ENCODE assay signal across 18 cellular contexts in the genomic region with DNA sequence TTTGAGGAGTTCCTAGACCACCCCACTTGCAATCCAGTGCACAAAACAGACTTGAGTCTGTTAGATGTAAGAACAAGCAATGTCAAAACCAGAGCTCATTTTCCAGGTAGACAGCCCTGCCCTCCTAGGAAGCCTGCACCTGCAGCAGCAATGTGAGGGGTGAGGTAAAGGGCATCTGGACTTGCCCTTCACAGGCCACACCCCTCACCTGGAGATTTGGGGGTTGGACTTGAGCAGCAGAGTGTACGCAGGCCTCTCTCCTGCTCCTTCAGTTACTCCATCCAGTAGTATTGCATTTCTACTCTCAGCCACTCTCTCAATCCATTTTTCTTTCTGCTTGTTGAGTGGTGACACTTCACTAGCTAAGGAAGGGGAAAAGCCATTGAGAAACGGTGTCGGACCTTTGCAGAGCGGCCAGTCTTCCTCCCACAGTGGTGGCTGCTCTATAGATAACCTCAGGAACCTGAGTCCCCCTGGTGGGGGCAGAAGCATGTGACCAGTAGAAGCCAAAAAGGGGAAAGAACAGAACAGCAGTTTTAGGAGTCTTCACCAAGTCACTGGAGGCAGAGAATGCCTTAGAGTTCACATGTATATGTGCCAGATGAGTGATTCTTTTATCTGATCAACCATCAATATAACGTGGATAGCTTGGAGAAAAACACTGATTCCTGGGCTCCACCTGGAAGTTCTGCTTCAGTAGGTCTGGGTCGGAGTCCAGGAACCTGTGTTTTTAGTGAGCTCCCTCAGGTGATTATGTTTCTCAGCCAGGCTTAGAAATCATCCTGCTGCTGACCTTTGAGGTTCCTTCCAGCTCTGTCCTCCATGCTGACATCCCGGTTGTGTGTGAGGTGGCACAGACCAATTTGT. TPM values are rescaled to one million over a fixed set of nuclear protein-coding genes. Genes with fewer than 3 reads are reported as not detected.
A peak's percentile ranks its signal among the peaks of the same experiment; 100 is the strongest.
DNase-seq lines count a peak whose midpoint lies in the region; ATAC-seq, FAIRE-seq and TF ChIP-seq lines count a peak whose summit lies in the region.
"Had no signal": no experiment of that assay in that cellular context is flagged by ENCODE, and none has a peak within 500 bp of the region (broad histone marks: within the 10 kb centered on the region; RNA-seq: fewer than 3 reads in every experiment).

No MANE protein-coding gene starts in this region.

- H3K27me3 Mint-ChIP-seq in Calu3 (ENCODE audit: unreplicated experiment), result no peaks in the 10 kb centered on the region
- no peaks in the 10 kb centered on the region for H3K27me3 Mint-ChIP-seq in astrocyte (ENCODE audit: low read depth, unreplicated experiment)
- H3K27me3 Mint-ChIP-seq in nephron progenitor cell (ENCODE audit: low read depth, poor library complexity), result no peaks in the 10 kb centered on the region
- H3K27me3 Mint-ChIP-seq: dendritic cell treated with granulocyte-macrophage colony-stimulating factor and Interleukin-4, amounts not matched to agents 40 ng/mL and 50 ng/mL, for 4 days had no signal

- H3K4me1 Mint-ChIP-seq in Calu3 (ENCODE audit: low read depth, unreplicated experiment), result peaks cover 35% of the 10 kb centered on the region
- H3K4me1 Mint-ChIP-seq in astrocyte (ENCODE audit: low read depth, unreplicated experiment), result peaks cover 1% of the 10 kb centered on the region
- H3K4me1 Mint-ChIP-seq in nephron progenitor cell, result peaks cover 20% of the 10 kb centered on the region

- no peak overlapping the region for H3K4me3 Mint-ChIP-seq in Calu3 (ENCODE audit: low read depth, unreplicated experiment)
- no peak overlapping the region for H3K4me3 Mint-ChIP-seq in astrocyte (ENCODE audit: unreplicated experiment)
- no peak overlapping the region for H3K4me3 Mint-ChIP-seq in nephron progenitor cell
- H3K4me3 Mint-ChIP-seq: dendritic cell treated with granulocyte-macrophage colony-stimulating factor and Interleukin-4, amounts not matched to agents 40 ng/mL and 50 ng/mL, for 4 days had no signal

- no peak overlapping the region for H3K4me2 ChIP-seq in astrocyte (ENCODE audit: low read length)
- H3K4me2 ChIP-seq: BLaER1, KMS-11 had no signal

- peaks cover 3% of the 10 kb centered on the region for H3K4me1 ChIP-seq in astrocyte (ENCODE audit: insufficient read depth, low read length)

- DNase-seq in Calu3 (no peak), HTR-8/SVneo (ENCODE audit: insufficient read length, low spot score) (no peak), astrocyte (ENCODE audit: low read depth) (no peak), nephron progenitor cell (no peak), superior temporal gyrus (ENCODE audit: extremely low spot score) (no peak), HEK293T (ENCODE audit: extremely low spot score) (no peak)
- no peak for DNase-seq in stimulated activated naive CD4-positive, alpha-beta T cell treated with Interleukin-2 at 50 U/mL for 16 hours (lab: John Stamatoyannopoulos, UW)
- DNase-seq: activated T-cell treated with anti-CD3 and anti-CD28 coated beads, Interleukin-2, amount 50 U/mL, for 48 hours; amniotic stem cell; EL; NCI-H1930; SW 1271 had no signal

- no peak overlapping the region for H3K27ac ChIP-seq in astrocyte (ENCODE audit: low read depth, low read length)
- H3K27ac ChIP-seq: BLaER1, KMS-11 had no signal

- H3K36me3 ChIP-seq in astrocyte (ENCODE audit: insufficient read depth, low read length), result peaks cover 29% of the 10 kb centered on the region
- H3K36me3 ChIP-seq: prostate gland had no signal

- no peaks in the 10 kb centered on the region for H3K27me3 ChIP-seq in astrocyte (ENCODE audit: insufficient read depth, low read length)
- H3K27me3 ChIP-seq: BLaER1 had no signal

- TF ChIP-seq CTCF in Calu3 (IDR thresholded peaks at IDR 0.05; ENCODE audit: unreplicated experiment) (peak; percentile 52), astrocyte (IDR thresholded peaks at IDR 0.05; ENCODE audit: insufficient read depth, low read depth, low read length) (peak; percentile 10), nephron progenitor cell (IDR thresholded peaks at IDR 0.05) (peak; percentile 15)

- no peak overlapping the region for H3K4me3 ChIP-seq in astrocyte (ENCODE audit: insufficient read depth, low read depth, low read length)
- H3K4me3 ChIP-seq: BLaER1, prostate gland had no signal

- CTCF ChIA-PET in Calu3 (lab: Charles Lee) (interaction anchor here (1.2 to 1.8 kb wide), 2 partner anchors 28 to 292 kb away, joined by 3 to 5 read pairs; no protein-coding TSS in a partner anchor), HEK293T (lab: Yijun Ruan, JAX) (no interaction called here)

- FAIRE-seq in HTR-8/SVneo (lab: Jason Lieb, UNC) (peak; percentile 64), astrocyte (lab: Jason Lieb, UNC) (no peak)
- FAIRE-seq: islet of Langerhans had no signal

- H3K36me3 Mint-ChIP-seq in Calu3 (ENCODE audit: insufficient read depth, unreplicated experiment) (peaks cover 57% of the 10 kb centered on the region), astrocyte (ENCODE audit: low read depth, unreplicated experiment) (peaks cover 11% of the 10 kb centered on the region), nephron progenitor cell (ENCODE audit: low read depth) (peaks cover 35% of the 10 kb centered on the region)

- H3K79me2 ChIP-seq in astrocyte (ENCODE audit: insufficient read depth, low read length), result no peaks in the 10 kb centered on the region

- H3K9me3 ChIP-seq in astrocyte (ENCODE audit: insufficient read depth, low read depth, low read length), result no peaks in the 10 kb centered on the region
- H3K9me3 ChIP-seq: BLaER1, prostate gland had no signal

- POLR2A ChIA-PET in HEK293T (lab: Yijun Ruan, JAX), result interaction anchor here (0.9 kb wide), 1 partner anchor 28 kb away, joined by 4 read pairs; a partner anchor contains a TSS

- intact Hi-C loops in Calu3 (cut with micrococcal nuclease; ENCODE audit: unreplicated experiment), result loop anchor here (5.0 kb wide), 1 partner anchor 33 kb away; no protein-coding TSS in a partner anchor

- no peak overlapping the region for H3K9ac ChIP-seq in astrocyte (ENCODE audit: low read length)
- H3K9ac ChIP-seq: BLaER1, KMS-11 had no signal

- ATAC-seq in HG02759 (IDR thresholded peaks at IDR 0.05; ENCODE audit: unreplicated experiment), result no peak

- no peak overlapping the region for H2AFZ ChIP-seq in astrocyte (ENCODE audit: low read depth, low read length)

- peaks cover 33% of the 10 kb centered on the region for H4K20me1 ChIP-seq in astrocyte (ENCODE audit: insufficient read depth, low read length)

- H3K27ac Mint-ChIP-seq in Calu3 (ENCODE audit: unreplicated experiment) (no peak overlapping the region), astrocyte (ENCODE audit: unreplicated experiment) (no peak overlapping the region), nephron progenitor cell (peak overlapping the region; percentile 66)
- H3K27ac Mint-ChIP-seq: dendritic cell treated with granulocyte-macrophage colony-stimulating factor and Interleukin-4, amounts not matched to agents 40 ng/mL and 50 ng/mL, for 4 days had no signal

- no TSS peak for BruUV-seq in Calu3 (replicated peaks; lab: Mats Ljungman, UMichigan)

- H3K9me3 Mint-ChIP-seq in Calu3 (ENCODE audit: low read depth, unreplicated experiment) (no peaks in the 10 kb centered on the region), astrocyte (ENCODE audit: unreplicated experiment) (no peaks in the 10 kb centered on the region), nephron progenitor cell (no peaks in the 10 kb centered on the region)
- H3K9me3 Mint-ChIP-seq: dendritic cell treated with granulocyte-macrophage colony-stimulating factor and Interleukin-4, amounts not matched to agents 40 ng/mL and 50 ng/mL, for 4 days had no signal

TF ChIP-seq in HEK293T, 16 proteins besides CTCF, POLR2A, EP300 and RAD21:
- no peak for TF ChIP-seq HDGF (IDR thresholded peaks at IDR 0.05; ENCODE audit: borderline replicate concordance)
- no peak for TF ChIP-seq FOXM1 (IDR thresholded peaks at IDR 0.05; ENCODE audit: borderline replicate concordance)
- TF ChIP-seq SUZ12 (IDR thresholded peaks at IDR 0.05), result no peak
- TF ChIP-seq LEF1 (IDR thresholded peaks at IDR 0.05; ENCODE audit: borderline replicate concordance), result no peak
- no peak for TF ChIP-seq BHLHE40 (IDR thresholded peaks at IDR 0.05; ENCODE audit: borderline replicate concordance)
- no peak for TF ChIP-seq ARNT (IDR thresholded peaks at IDR 0.05)
- TF ChIP-seq ZNF384 (IDR thresholded peaks at IDR 0.05), result no peak
- no peak for TF ChIP-seq TARDBP (IDR thresholded peaks at IDR 0.05)
- TF ChIP-seq CTBP1 (IDR thresholded peaks at IDR 0.05; ENCODE audit: borderline replicate concordance), result no peak
- TF ChIP-seq SP1 (IDR thresholded peaks at IDR 0.05), result no peak
- no peak for TF ChIP-seq NFRKB (IDR thresholded peaks at IDR 0.05)
- TF ChIP-seq, protein P1, sequence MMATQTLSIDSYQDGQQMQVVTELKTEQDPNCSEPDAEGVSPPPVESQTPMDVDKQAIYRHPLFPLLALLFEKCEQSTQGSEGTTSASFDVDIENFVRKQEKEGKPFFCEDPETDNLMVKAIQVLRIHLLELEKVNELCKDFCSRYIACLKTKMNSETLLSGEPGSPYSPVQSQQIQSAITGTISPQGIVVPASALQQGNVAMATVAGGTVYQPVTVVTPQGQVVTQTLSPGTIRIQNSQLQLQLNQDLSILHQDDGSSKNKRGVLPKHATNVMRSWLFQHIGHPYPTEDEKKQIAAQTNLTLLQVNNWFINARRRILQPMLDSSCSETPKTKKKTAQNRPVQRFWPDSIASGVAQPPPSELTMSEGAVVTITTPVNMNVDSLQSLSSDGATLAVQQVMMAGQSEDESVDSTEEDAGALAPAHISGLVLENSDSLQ (IDR thresholded peaks at IDR 0.05), result no peak
- no peak for TF ChIP-seq FOXK2 (IDR thresholded peaks at IDR 0.05)

RNA-seq across cellular contexts. Expression of a gene that starts 28.0 kb away (rescaled TPM):
- total RNA-seq in Calu3 (2022), result 55.0 and 59.2 TPM in 2 replicates
- 23.8 and 28.2 TPM in 2 replicates for total RNA-seq in astrocyte
